In genomic region chr1:108913105-108913948, GRCh38 we compare ENCODE assay signal across 16 cellular contexts. TPM values are rescaled to one million over a fixed set of nuclear protein-coding genes. Genes with fewer than 3 reads are reported as not detected.
A peak's percentile ranks its signal among the peaks of the same experiment; 100 is the strongest.
DNase-seq lines count a peak whose midpoint lies in the region; FAIRE-seq and TF ChIP-seq lines count a peak whose summit lies in the region.
"Had no signal": no experiment of that assay in that cellular context is flagged by ENCODE, and none has a peak within 500 bp of the region (broad histone marks: within the 10 kb centered on the region; RNA-seq: fewer than 3 reads in every experiment).

No MANE protein-coding gene starts in this region.

- TF ChIP-seq CTCF in chondrocyte (IDR thresholded peaks at IDR 0.05) (no peak), RWPE1 (conservative IDR thresholded peaks at IDR 0.05; ENCODE audit: low read depth) (no peak)

- H3K4me1 Mint-ChIP-seq in chondrocyte (ENCODE audit: low read depth): peaks cover 26% of the 10 kb centered on the region
- H3K4me1 Mint-ChIP-seq: CD8-positive, alpha-beta memory T cell had no signal

- peaks cover 3% of the 10 kb centered on the region for H3K36me3 Mint-ChIP-seq in chondrocyte (ENCODE audit: low read depth)

- H3K4me3 Mint-ChIP-seq in chondrocyte (ENCODE audit: unreplicated experiment): no peak overlapping the region
- H3K4me3 Mint-ChIP-seq: CD8-positive, alpha-beta memory T cell had no signal

- POLR2A ChIA-PET in RWPE1 (lab: Yijun Ruan, JAX; ENCODE audit: low non-redundant PET): no interaction called here

- no peaks in the 10 kb centered on the region for H3K9me3 Mint-ChIP-seq in chondrocyte (ENCODE audit: low read depth)
- H3K9me3 Mint-ChIP-seq: CD8-positive, alpha-beta memory T cell had no signal

- no peak overlapping the region for H3K27ac ChIP-seq in RWPE1
- H3K27ac ChIP-seq: ascending aorta, sigmoid colon had no signal

- no peaks in the 10 kb centered on the region for H3K27me3 Mint-ChIP-seq in chondrocyte (ENCODE audit: low read depth)
- H3K27me3 Mint-ChIP-seq: CD8-positive, alpha-beta memory T cell had no signal

- H3K27ac Mint-ChIP-seq in chondrocyte (ENCODE audit: unreplicated experiment): peak overlapping the region; percentile 49
- H3K27ac Mint-ChIP-seq: CD8-positive, alpha-beta memory T cell had no signal

- DNase-seq in NCI-H446 (lab: John Stamatoyannopoulos, UW): peak; percentile 12 to 60
- no peak for DNase-seq in chondrocyte (ENCODE audit: low spot score)
- peak; percentile 41 for DNase-seq in iris pigment epithelial cell (ENCODE audit: low read depth)
- no peak for DNase-seq in RWPE1 (ENCODE audit: low spot score)
- DNase-seq in DMS153 treated with DMSO at 0.1 percent for 48 hours (lab: John Stamatoyannopoulos, UW; ENCODE audit: unreplicated experiment): no peak
- no peak for DNase-seq in NCI-H774 (lab: John Stamatoyannopoulos, UW)
- no peak for DNase-seq in superior temporal gyrus (ENCODE audit: extremely low spot score)
- DNase-seq: activated CD4-positive, alpha-beta T cell treated with anti-CD3 and anti-CD28 coated beads for 48 hours; CD8-positive, alpha-beta memory T cell; sigmoid colon; stimulated activated CD4-positive, alpha-beta T cell treated with anti-CD3 and anti-CD28 coated beads, Interleukin-2, amount 100 ng/mL, for 48 hours; substantia nigra; T1000 had no signal

- FAIRE-seq in G401.6 (lab: Jason Lieb, UNC): peak; percentile 34
- FAIRE-seq: HTR-8/SVneo had no signal

- CTCF ChIA-PET in RWPE1 (lab: Yijun Ruan, JAX): no interaction called here

RNA-seq across cellular contexts. Expression of gene GPSM2, which starts 36.5 kb away (rescaled TPM):
- 19.1 to 32.7 TPM (median 20.3 TPM) in 3 replicates for total RNA-seq in chondrocyte

RNA-seq across cellular contexts. Expression of gene CLCC1, which starts 50.0 kb away (rescaled TPM):
- total RNA-seq in chondrocyte: 41.7 to 49.7 TPM (median 46.9 TPM) in 3 replicates

RNA-seq across cellular contexts. Expression of gene AKNAD1, which starts 56.4 kb away (rescaled TPM):
- 0.45 TPM in 1 of 3 replicates, not detected in the others for total RNA-seq in chondrocyte
- total RNA-seq: ascending aorta; CD8-positive, alpha-beta memory T cell had no signal

Comparison
In these comparisons a context has a peak if more than half of its experiments do, and no peak if none do; other contexts are left out.
1. DNase-seq: peak in NCI-H446 (2 of 2) and iris pigment epithelial cell (single experiment); none in chondrocyte (single experiment), RWPE1 (single experiment), DMS153 treated with DMSO at 0.1 percent for 48 hours (single experiment), NCI-H774 (single experiment) and superior temporal gyrus (single experiment).